ENCODE assay signal across 14 cellular contexts in the genomic region with DNA sequence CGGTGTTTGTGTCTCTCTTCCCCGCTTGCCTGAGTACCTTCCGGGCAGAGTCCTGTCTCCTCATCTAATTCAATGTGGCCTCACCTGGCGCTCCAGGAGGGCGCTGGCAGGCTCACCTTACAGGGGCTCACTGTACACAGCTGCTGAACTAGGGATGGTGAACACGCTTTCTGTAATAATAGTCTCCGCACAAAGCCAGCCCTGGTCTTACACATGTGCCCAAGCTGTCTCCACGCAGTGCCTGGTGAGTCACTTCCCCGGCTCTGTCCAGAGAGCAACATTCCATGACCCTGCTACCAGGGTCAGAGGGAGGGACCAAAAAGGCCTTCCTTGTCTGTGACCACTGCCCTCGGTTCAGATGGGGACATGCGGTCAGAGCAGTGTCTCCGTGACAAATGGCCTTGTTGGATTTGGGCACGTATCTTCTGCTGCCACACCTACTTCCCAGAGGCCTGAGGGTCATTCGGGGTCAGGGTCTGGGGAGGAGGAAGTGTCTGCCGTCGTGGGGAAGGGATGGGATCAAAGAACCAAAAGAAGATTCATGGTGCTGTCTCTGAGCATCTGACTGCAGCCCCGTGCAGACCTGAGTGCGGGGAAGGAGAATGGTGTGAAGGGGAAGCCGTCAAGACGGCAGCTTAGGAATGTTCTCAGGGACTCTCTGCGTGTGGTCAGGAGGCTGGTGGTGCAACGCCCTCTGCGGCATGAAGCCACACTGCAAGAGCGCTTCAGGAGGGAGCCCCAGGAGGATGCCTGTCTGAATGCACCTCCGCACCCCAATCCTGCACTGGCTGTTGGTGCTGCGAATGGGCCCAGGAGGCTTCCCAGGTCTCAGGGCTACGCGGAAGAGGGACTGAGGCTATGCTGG.
DNase-seq lines count a peak whose midpoint lies in the region; ATAC-seq and FAIRE-seq lines count a peak whose summit lies in the region.
"Had no signal": no experiment of that assay in that cellular context is flagged by ENCODE, and none has a peak within 500 bp of the region (broad histone marks: within the 10 kb centered on the region; RNA-seq: fewer than 3 reads in every experiment).

No MANE protein-coding gene starts in this region.

- peaks cover 74% of the 10 kb centered on the region for H3K36me3 ChIP-seq in skeletal muscle satellite cell (ENCODE audit: insufficient read depth, low read length)

- FAIRE-seq in frontal cortex (lab: Jason Lieb, UNC), result no peak
- FAIRE-seq: islet of Langerhans had no signal

- peaks cover 13% of the 10 kb centered on the region for H3K4me1 Mint-ChIP-seq in central memory CD8-positive, alpha-beta T cell

- peak overlapping the region; percentile 71 for H3K9ac ChIP-seq in skeletal muscle satellite cell (ENCODE audit: low read depth, low read length)

- H3K4me3 ChIP-seq in skeletal muscle satellite cell (ENCODE audit: low read length), result peak overlapping the region; percentile 49

- DNase-seq in GM04504 (ENCODE audit: low read depth) (peak; percentile 81), kidney tubule cell (ENCODE audit: low spot score) (peak; percentile 43), NCI-H1417 (lab: John Stamatoyannopoulos, UW) (no peak), activated gamma-delta T cell (lab: John Stamatoyannopoulos, UW) (no peak), frontal cortex (ENCODE audit: low spot score in 2 of 2) (no peak), midbrain (lab: John Stamatoyannopoulos, UW) (no peak)
- no peak for DNase-seq in central memory CD8-positive, alpha-beta T cell (ENCODE audit: low spot score in 2 of 2)
- DNase-seq: activated CD4-positive, alpha-beta memory T cell treated with anti-CD3 and anti-CD28 coated beads, Interleukin-2, amount 10 ng/mL, durations not matched to agents 7 days and 5 days; activated naive CD4-positive, alpha-beta T cell treated with anti-CD3 and anti-CD28 coated beads, Interleukin-2, amount 50 U/mL, for 16 hours; DMS 273 treated with DMSO at 0.1 percent for 48 hours; NCI-H1694; T-helper 2 cell had no signal

- H3K4me2 ChIP-seq in skeletal muscle satellite cell (ENCODE audit: low read length), result peak overlapping the region; percentile 64

- H3K36me3 Mint-ChIP-seq in central memory CD8-positive, alpha-beta T cell (ENCODE audit: insufficient read depth), result peaks cover 43% of the 10 kb centered on the region

- H3K4me1 ChIP-seq in skeletal muscle satellite cell (ENCODE audit: control insufficient read depth, insufficient read depth, low read length), result peaks cover 52% of the 10 kb centered on the region

- H3K9me3 ChIP-seq in skeletal muscle satellite cell (replicated peaks; ENCODE audit: low read length), result no peaks in the 10 kb centered on the region

- no peaks in the 10 kb centered on the region for H3K9me3 Mint-ChIP-seq in central memory CD8-positive, alpha-beta T cell
- H3K9me3 Mint-ChIP-seq: activated CD4-positive, alpha-beta memory T cell treated with anti-CD3 and anti-CD28 coated beads, Interleukin-2, amount 10 ng/mL, durations not matched to agents 7 days and 5 days had no signal

- no peaks in the 10 kb centered on the region for H3K27me3 ChIP-seq in skeletal muscle satellite cell (ENCODE audit: control insufficient read depth, insufficient read depth, low read length)

- H3K4me3 Mint-ChIP-seq in central memory CD8-positive, alpha-beta T cell, result no peak overlapping the region
- H3K4me3 Mint-ChIP-seq: activated CD4-positive, alpha-beta memory T cell treated with anti-CD3 and anti-CD28 coated beads, Interleukin-2, amount 10 ng/mL, durations not matched to agents 7 days and 5 days had no signal

- peak overlapping the region; percentile 13 for H3K27ac Mint-ChIP-seq in central memory CD8-positive, alpha-beta T cell (ENCODE audit: low read depth)
- H3K27ac Mint-ChIP-seq: activated CD4-positive, alpha-beta memory T cell treated with anti-CD3 and anti-CD28 coated beads, Interleukin-2, amount 10 ng/mL, durations not matched to agents 7 days and 5 days had no signal

- H3K27me3 Mint-ChIP-seq in central memory CD8-positive, alpha-beta T cell, result no peaks in the 10 kb centered on the region
- H3K27me3 Mint-ChIP-seq: activated CD4-positive, alpha-beta memory T cell treated with anti-CD3 and anti-CD28 coated beads, Interleukin-2, amount 10 ng/mL, durations not matched to agents 7 days and 5 days had no signal

- ATAC-seq in central memory CD8-positive, alpha-beta T cell (replicated peaks; ENCODE audit: extremely low read depth, poor library complexity, severe bottlenecking), result no peak

Comparison
In these comparisons a context has a peak if more than half of its experiments do, and no peak if none do; other contexts are left out.
1. DNase-seq: peak in GM04504 (single experiment) and kidney tubule cell (single experiment); none in central memory CD8-positive, alpha-beta T cell (0 of 2), NCI-H1417 (0 of 3), activated gamma-delta T cell (single experiment), frontal cortex (0 of 2) and midbrain (single experiment).